In genomic region chr4:40844261-40844660, GRCh38 we compare ENCODE assay signal across 6 cellular contexts.
"Had no signal": no experiment of that assay in that cellular context is flagged by ENCODE, and none has a peak within 500 bp of the region (broad histone marks: within the 10 kb centered on the region; RNA-seq: fewer than 3 reads in every experiment).

No MANE protein-coding gene starts in this region.

- DNase-seq: activated naive CD8-positive, alpha-beta T cell treated with anti-CD3 and anti-CD28 coated beads, Interleukin-2, amount 50 U/mL, for 24 hours; left colon had no signal

- H3K27ac ChIP-seq: cardiac muscle cell, tibial nerve, vagina had no signal

- H3K36me3 ChIP-seq: cardiac muscle cell, vagina had no signal

- H3K9me3 ChIP-seq: tibial nerve, vagina had no signal

- H3K4me3 ChIP-seq: cardiac muscle cell, lung, tibial nerve, vagina had no signal

- H3K27me3 ChIP-seq: cardiac muscle cell, tibial nerve, vagina had no signal

- H3K4me1 ChIP-seq: tibial nerve, vagina had no signal
